In genomic region chr19:41269055-41269454, GRCh38 we compare ENCODE assay signal across 35 cellular contexts. TPM values are rescaled to one million over a fixed set of nuclear protein-coding genes. Genes with fewer than 3 reads are reported as not detected.
"Had no signal": no experiment of that assay in that cellular context is flagged by ENCODE, and none has a peak within 500 bp of the region (broad histone marks: within the 10 kb centered on the region; RNA-seq: fewer than 3 reads in every experiment).

No MANE protein-coding gene starts in this region.

- H3K27me3 ChIP-seq: brain microvascular endothelial cell, esophagus squamous epithelium had no signal

- H3K27ac ChIP-seq: brain microvascular endothelial cell, epithelial cell of prostate, esophagus squamous epithelium, WERI-Rb-1 had no signal

- H3K27ac Mint-ChIP-seq: activated CD4-positive, alpha-beta T cell treated with anti-CD3 and anti-CD28 coated beads, Interleukin-2, amount 10 ng/mL, durations not matched to agents 24 days and 14 days; activated CD8-positive, alpha-beta memory T cell treated with anti-CD3 and anti-CD28 coated beads, Interleukin-2, amount 10 ng/mL, durations not matched to agents 7 days and 5 days; activated CD8-positive, alpha-beta T cell treated with anti-CD3 and anti-CD28 coated beads, Interleukin-2, amount 10 ng/mL, durations not matched to agents 7 days and 5 days; activated T-cell treated with anti-CD3 and anti-CD28 coated beads, Interleukin-2, amount 50 U/mL, for 72 hours; T-helper 2 cell treated with Interferon-gamma antibody and Interleukin-4, amounts not matched to agents 5 μg/mL and 100 μg/mL, for 36 hours had no signal

- ATAC-seq: activated CD4-positive, alpha-beta T cell treated with anti-CD3 and anti-CD28 coated beads for 36 hours; activated CD8-positive, alpha-beta memory T cell treated with anti-CD3 and anti-CD28 coated beads, Interleukin-2, amount 10 ng/mL, durations not matched to agents 7 days and 5 days; activated CD8-positive, alpha-beta T cell treated with anti-CD3 and anti-CD28 coated beads, Interleukin-2, amount 10 ng/mL, durations not matched to agents 7 days and 5 days; activated T-cell treated with anti-CD3 and anti-CD28 coated beads, Interleukin-2, amount 50 U/mL, for 72 hours; T-cell had no signal

- H3K27me3 Mint-ChIP-seq: activated CD4-positive, alpha-beta T cell treated with anti-CD3 and anti-CD28 coated beads for 36 hours; activated CD8-positive, alpha-beta memory T cell treated with anti-CD3 and anti-CD28 coated beads, Interleukin-2, amount 10 ng/mL, durations not matched to agents 7 days and 5 days; activated naive CD8-positive, alpha-beta T cell; activated T-cell treated with anti-CD3 and anti-CD28 coated beads, Interleukin-2, amount 50 U/mL, for 24 hours; T-cell had no signal

- FAIRE-seq: astrocyte, bronchial epithelial cell, colon, endometrium, endothelial cell of umbilical vein, frontal cortex had no signal

- H3K4me3 Mint-ChIP-seq: activated CD4-positive, alpha-beta memory T cell treated with anti-CD3 and anti-CD28 coated beads for 36 hours; activated CD4-positive, alpha-beta T cell treated with anti-CD3 and anti-CD28 coated beads for 36 hours; activated CD4-positive, alpha-beta T cell treated with anti-CD3 and anti-CD28 coated beads, Interleukin-2, amount 10 ng/mL, durations not matched to agents 24 days and 14 days; activated CD8-positive, alpha-beta memory T cell treated with anti-CD3 and anti-CD28 coated beads, Interleukin-2, amount 10 ng/mL, durations not matched to agents 7 days and 5 days; activated CD8-positive, alpha-beta T cell treated with anti-CD3 and anti-CD28 coated beads, Interleukin-2, amount 10 ng/mL, durations not matched to agents 7 days and 5 days; activated naive CD8-positive, alpha-beta T cell; activated T-cell treated with anti-CD3 and anti-CD28 coated beads, Interleukin-2, amount 50 U/mL, for 24 hours; activated T-cell treated with anti-CD3 and anti-CD28 coated beads, Interleukin-2, amount 50 U/mL, for 72 hours; T-cell; T-helper 1 cell treated with Interleukin-12 subunit alpha and Interleukin-12 subunit beta and Interleukin-4 antibody, amounts not matched to agents 30 μg/mL and 1 μg/mL, for 36 hours; T-helper 2 cell treated with Interferon-gamma antibody and Interleukin-4, amounts not matched to agents 5 μg/mL and 100 μg/mL, for 36 hours had no signal

- DNase-seq: activated CD4-positive, alpha-beta memory T cell treated with anti-CD3 and anti-CD28 coated beads for 36 hours; activated CD4-positive, alpha-beta T cell treated with anti-CD3 and anti-CD28 coated beads for 36 hours; activated CD4-positive, alpha-beta T cell treated with anti-CD3 and anti-CD28 coated beads, Interleukin-2, amount 10 ng/mL, durations not matched to agents 24 days and 14 days; activated CD4-positive, CD25-positive, alpha-beta regulatory T cell; activated CD4-positive, CD25-positive, alpha-beta regulatory T cell treated with anti-CD3 and anti-CD28 coated beads, Interleukin-2, amount 50 U/mL, for 72 hours; activated CD8-positive, alpha-beta memory T cell treated with anti-CD3 and anti-CD28 coated beads, Interleukin-2, amount 10 ng/mL, durations not matched to agents 7 days and 5 days; activated CD8-positive, alpha-beta memory T cell treated with anti-CD3 and anti-CD28 coated beads, Interleukin-2, amount 50 U/mL, for 4 hours; activated CD8-positive, alpha-beta T cell treated with anti-CD3 and anti-CD28 coated beads, Interleukin-2, amount 10 ng/mL, durations not matched to agents 7 days and 5 days; activated gamma-delta T cell; activated naive CD4-positive, alpha-beta T cell; activated naive CD4-positive, alpha-beta T cell treated with anti-CD3 and anti-CD28 coated beads, Interleukin-2, amount 50 U/mL, for 16 hours; activated T-cell treated with anti-CD3 and anti-CD28 coated beads for 4 hours; activated T-cell treated with anti-CD3 and anti-CD28 coated beads, Interleukin-2, amount 50 U/mL, for 24 hours; activated T-cell treated with anti-CD3 and anti-CD28 coated beads, Interleukin-2, amount 50 U/mL, for 72 hours; amniotic stem cell; anterior cingulate cortex; brain microvascular endothelial cell; caudate nucleus; cortex of kidney; effector CD8-positive, alpha-beta T cell; esophagus squamous epithelium; head of caudate nucleus; T-cell; T1000; WERI-Rb-1 had no signal

- H3K9me3 ChIP-seq: esophagus squamous epithelium had no signal

- H3K4me3 ChIP-seq: esophagus squamous epithelium had no signal

RNA-seq across cellular contexts. Expression of gene AXL, which starts 50.0 kb away (rescaled TPM):
- total RNA-seq: activated CD8-positive, alpha-beta T cell treated with anti-CD3 and anti-CD28 coated beads, Interleukin-2, amount 10 ng/mL, durations not matched to agents 7 days and 5 days had no signal
